Comparison of ENCODE assay signal across 8 cellular contexts in genomic region chr6:122995930-122996796, GRCh38. TPM values are rescaled to one million over a fixed set of nuclear protein-coding genes. Genes with fewer than 3 reads are reported as not detected.
DNase-seq lines count a peak whose midpoint lies in the region; ATAC-seq and TF ChIP-seq lines count a peak whose summit lies in the region.

Gene CLVS2, plus strand, starts transcription at chr6:122996235. Its CDS starts 1,543 bp downstream, at chr6:122997778.

- no TSS peak for BruUV-seq in Panc1 (replicated peaks; lab: Mats Ljungman, UMichigan)

- CTCF ChIA-PET in Panc1 (lab: Charles Lee) = interaction anchor here (0.6 kb wide), 1 partner anchor 91 kb away, joined by 3 read pairs; no protein-coding TSS in a partner anchor

- H3K23me2 ChIP-seq in H9 (ENCODE audit: insufficient read length, low read depth, low read length, poor library complexity, severe bottlenecking) = peaks cover 14% of the 10 kb centered on the region

- H2BK120ac ChIP-seq in H9 (ENCODE audit: low read depth, low read length, poor library complexity, severe bottlenecking) = no peak within 1 kb of the TSS

- DNase-seq in H9 = peak; percentile 78
- no peak for DNase-seq in Panc1 (ENCODE audit: low read depth, low spot score)
- DNase-seq in left ventricle myocardium superior = peak; percentile 29
- no peak for DNase-seq in gastrocnemius medialis
- no peak for DNase-seq in stimulated activated CD4-positive, alpha-beta T cell treated with anti-CD3 and anti-CD28 coated beads, Interleukin-2, amount 100 ng/mL, for 24 hours
- no peak for DNase-seq in activated CD4-positive, alpha-beta T cell treated with anti-CD3 and anti-CD28 coated beads, Interleukin-2, amount 10 ng/mL, durations not matched to agents 24 days and 14 days

- H3K9me3 ChIP-seq in H9 (ENCODE audit: control insufficient read depth, low read depth, low read length) = no peaks in the 10 kb centered on the region
- no peaks in the 10 kb centered on the region for H3K9me3 ChIP-seq in Panc1 (ENCODE audit: control insufficient read depth, insufficient read depth, low read depth, low read length)
- H3K9me3 ChIP-seq in gastrocnemius medialis = no peaks in the 10 kb centered on the region

- H3K27ac ChIP-seq in H9 (ENCODE audit: insufficient read length, low read depth, low read length) (no peak within 1 kb of the TSS), Panc1 (ENCODE audit: low read length) (no peak within 1 kb of the TSS), gastrocnemius medialis (no peak within 1 kb of the TSS)

- no peak within 1 kb of the TSS for H2BK12ac ChIP-seq in H9 (ENCODE audit: insufficient read length, low read depth, low read length)

- no peak within 1 kb of the TSS for H4K91ac ChIP-seq in H9 (ENCODE audit: insufficient read length, low read depth, low read length)

- H2BK5ac ChIP-seq in H9 (ENCODE audit: insufficient read length, low read length) = no peak within 1 kb of the TSS

- no CpG with 5 or more reads among the region's 74 CpGs for WGBS in H9 (ENCODE audit: extremely low coverage, insufficient read length, low lambda C conversion rate)

- no peaks in the 10 kb centered on the region for H3K79me2 ChIP-seq in H9 (ENCODE audit: insufficient read depth, low read length)

- no peak within 1 kb of the TSS for H4K5ac ChIP-seq in H9 (ENCODE audit: insufficient read length, low read depth, low read length)

- peak within 1 kb of the TSS; percentile 85 for H3K4me2 ChIP-seq in H9 (ENCODE audit: insufficient read depth, insufficient read length, low read length)

- H3K18ac ChIP-seq in H9 (ENCODE audit: insufficient read length, low read depth, low read length) = peak within 1 kb of the TSS; percentile 51

- H3K27me3 Mint-ChIP-seq in H9 (ENCODE audit: low read depth) = peaks cover 86% of the 10 kb centered on the region
- peaks cover 43% of the 10 kb centered on the region for H3K27me3 Mint-ChIP-seq in activated CD4-positive, alpha-beta T cell treated with anti-CD3 and anti-CD28 coated beads, Interleukin-2, amount 10 ng/mL, durations not matched to agents 24 days and 14 days

- no peak for TF ChIP-seq POLR2A in gastrocnemius medialis (IDR thresholded peaks at IDR 0.05)

- H3K27me3 ChIP-seq in H9 (ENCODE audit: insufficient read depth, low read length) (peaks cover 13% of the 10 kb centered on the region; the same call in 1 of the 2 replicates), Panc1 (ENCODE audit: control insufficient read depth, insufficient read depth, low read length) (peaks cover 17% of the 10 kb centered on the region), gastrocnemius medialis (peaks cover 48 to 58% (median 53%) of the 10 kb centered on the region in 3 donors)

- no peaks in the 10 kb centered on the region for H3K36me3 Mint-ChIP-seq in H9 (ENCODE audit: insufficient read depth in 1 of 3, low read depth in 3 of 3)
- no peaks in the 10 kb centered on the region for H3K36me3 Mint-ChIP-seq in activated CD4-positive, alpha-beta T cell treated with anti-CD3 and anti-CD28 coated beads, Interleukin-2, amount 10 ng/mL, durations not matched to agents 24 days and 14 days (ENCODE audit: low read depth)

- H3K4me3 Mint-ChIP-seq in H9 = peak within 1 kb of the TSS; percentile 72 to 92
- H3K4me3 Mint-ChIP-seq in activated CD4-positive, alpha-beta T cell treated with anti-CD3 and anti-CD28 coated beads, Interleukin-2, amount 10 ng/mL, durations not matched to agents 24 days and 14 days = no peak within 1 kb of the TSS

- peaks cover 5% of the 10 kb centered on the region for H4K20me1 ChIP-seq in H9 (ENCODE audit: control insufficient read depth, insufficient read depth, insufficient read length)

- H3K14ac ChIP-seq in H9 (ENCODE audit: insufficient read depth, low read length) = peak within 1 kb of the TSS; percentile 2; the same call in 1 of the 2 replicates

- H3K4me1 ChIP-seq in H9 (ENCODE audit: insufficient read depth, low read length) (no peaks in the 10 kb centered on the region), Panc1 (ENCODE audit: control insufficient read depth, insufficient read depth, low read length) (no peaks in the 10 kb centered on the region), gastrocnemius medialis (peaks cover 0 to 9% of the 10 kb centered on the region in 2 donors)

- POLR2A ChIA-PET in Panc1 (lab: Charles Lee) = no interaction called here

- H2BK20ac ChIP-seq in H9 (ENCODE audit: low read depth, low read length, poor library complexity, severe bottlenecking) = no peak within 1 kb of the TSS

- H3K9ac ChIP-seq in H9 (ENCODE audit: extremely low read depth, insufficient read length, low read length) = peak within 1 kb of the TSS; percentile 56

- H3K23ac ChIP-seq in H9 (ENCODE audit: insufficient read length, low read depth, low read length) = no peak within 1 kb of the TSS

- no peak for TF ChIP-seq CTCF in H9 (conservative IDR thresholded peaks at IDR 0.05)
- TF ChIP-seq CTCF in Panc1 (IDR thresholded peaks at IDR 0.05) = no peak
- no peak for TF ChIP-seq CTCF in gastrocnemius medialis (IDR thresholded peaks at IDR 0.05 in 4 of 5, conservative IDR thresholded peaks at IDR 0.05 in 1 of 5)

- no peak within 1 kb of the TSS for H3K4ac ChIP-seq in H9 (ENCODE audit: low read depth, low read length)

- ATAC-seq in Panc1 (peak; percentile 92), left ventricle myocardium superior (peak; percentile 41), gastrocnemius medialis (peak; percentile 51 to 80), GM21423 (IDR thresholded peaks at IDR 0.05; ENCODE audit: unreplicated experiment) (no peak), GM19351 (IDR thresholded peaks at IDR 0.05; ENCODE audit: unreplicated experiment) (no peak)

- H3K27ac Mint-ChIP-seq in H9 = no peak within 1 kb of the TSS; a peak in 2 of 7 replicates
- no peak within 1 kb of the TSS for H3K27ac Mint-ChIP-seq in activated CD4-positive, alpha-beta T cell treated with anti-CD3 and anti-CD28 coated beads, Interleukin-2, amount 10 ng/mL, durations not matched to agents 24 days and 14 days

- no peak within 1 kb of the TSS for H2BK15ac ChIP-seq in H9 (ENCODE audit: low read depth, low read length)

- peak within 1 kb of the TSS; percentile 40 for H2AFZ ChIP-seq in H9 (ENCODE audit: low read length)

- H3K4me3 ChIP-seq in Panc1 (ENCODE audit: low read depth in 2 of 2, low read length in 2 of 2) = peak within 1 kb of the TSS; percentile 37 to 57
- peak within 1 kb of the TSS; percentile 44 to 61 (median 56) for H3K4me3 ChIP-seq in gastrocnemius medialis

- H3K4me1 Mint-ChIP-seq in H9 = peaks cover 10 to 18% of the 10 kb centered on the region in 2 experiments
- H3K4me1 Mint-ChIP-seq in activated CD4-positive, alpha-beta T cell treated with anti-CD3 and anti-CD28 coated beads, Interleukin-2, amount 10 ng/mL, durations not matched to agents 24 days and 14 days = no peaks in the 10 kb centered on the region

- in situ Hi-C loops in Panc1 (cut with HindIII; ENCODE audit: low pct_unique_long_range_greater_than_20kb, low sequenced_read_pairs) (no loop called here), gastrocnemius medialis (cut with MboI; ENCODE audit: low sequenced_read_pairs in 4 of 4) (no loop called here)

- no peaks in the 10 kb centered on the region for H3K9me3 Mint-ChIP-seq in H9
- no peaks in the 10 kb centered on the region for H3K9me3 Mint-ChIP-seq in activated CD4-positive, alpha-beta T cell treated with anti-CD3 and anti-CD28 coated beads, Interleukin-2, amount 10 ng/mL, durations not matched to agents 24 days and 14 days

- no peaks in the 10 kb centered on the region for H3K79me1 ChIP-seq in H9 (ENCODE audit: insufficient read depth, low read depth, low read length, poor library complexity, severe bottlenecking)

- H4K8ac ChIP-seq in H9 (replicated peaks; ENCODE audit: insufficient read length, low read depth, low read length) = no peak within 1 kb of the TSS

- H2AK5ac ChIP-seq in H9 (ENCODE audit: insufficient read length, low read length) = no peak within 1 kb of the TSS

- intact Hi-C loops in Panc1 (cut with micrococcal nuclease; ENCODE audit: unreplicated experiment) (no loop called here), left ventricle myocardium superior (cut with micrococcal nuclease) (no loop called here), gastrocnemius medialis (cut with DNase I; ENCODE audit: low total_unique reads) (no loop called here)
- intact Hi-C loops in activated CD4-positive, alpha-beta T cell treated with anti-CD3 and anti-CD28 coated beads, Interleukin-2, amount 10 ng/mL, durations not matched to agents 24 days and 14 days (cut with micrococcal nuclease) = no loop called here

- no peak within 1 kb of the TSS for H3K56ac ChIP-seq in H9 (ENCODE audit: insufficient read length, low read depth, low read length)

- no peaks in the 10 kb centered on the region for H3K36me3 ChIP-seq in Panc1 (ENCODE audit: control insufficient read depth, insufficient read depth, low read length)
- H3K36me3 ChIP-seq in gastrocnemius medialis = no peaks in the 10 kb centered on the region

- H3T11ph ChIP-seq in H9 (ENCODE audit: low read length) = no peak within 1 kb of the TSS

RNA-seq across cellular contexts. Expression of gene CLVS2, which starts in this region (rescaled TPM):
- 0.15 and 0.26 TPM in 2 replicates for total RNA-seq in H9 (2021)
- 1.1 TPM for total RNA-seq in Panc1 (2021; ENCODE audit: unreplicated experiment)
- polyA plus RNA-seq in Panc1 (2012; ENCODE audit: insufficient read length) = 0.06 TPM
- 0.12 TPM for total RNA-seq in left ventricle myocardium superior
- under 1 TPM; 0.20 to 0.88 (median 0.61) TPM for total RNA-seq in gastrocnemius medialis
- total RNA-seq in activated CD4-positive, alpha-beta T cell treated with anti-CD3 and anti-CD28 coated beads, Interleukin-2, amount 10 ng/mL, durations not matched to agents 24 days and 14 days = not detected in 2 replicates

Comparison
In these comparisons a context has a peak if more than half of its experiments do, and no peak if none do; other contexts are left out.
1. Peak in DNase-seq, H3K9ac ChIP-seq and H3K4me2 ChIP-seq in H9; RNA of the gene not detected or under 1 TPM.
2. Peak in DNase-seq and ATAC-seq in left ventricle myocardium superior; RNA of the gene not detected or under 1 TPM.
3. Peak in ATAC-seq and H3K4me3 ChIP-seq in gastrocnemius medialis; RNA of the gene not detected or under 1 TPM.